ENCODE assay signal across 1 cellular context in genomic region chr4:82715731-82716617, GRCh38.
TF ChIP-seq lines count a peak whose summit lies in the region.

No MANE protein-coding gene starts in this region.

TF ChIP-seq in HepG2, 621 proteins besides CTCF, POLR2A, EP300 and RAD21 (continued from another document):
- peak; percentile 46; the same call in 1 of the 2 replicates for TF ChIP-seq ELF1 (CRISPR knock-in tag; IDR thresholded peaks at IDR 0.05)
- no peak for TF ChIP-seq EHMT2 (IDR thresholded peaks at IDR 0.05; ENCODE audit: borderline replicate concordance, low read depth, low read length)
- TF ChIP-seq ZFX (CRISPR knock-in tag; IDR thresholded peaks at IDR 0.05; ENCODE audit: low read depth), result no peak
- no peak for TF ChIP-seq ZNF652 (CRISPR knock-in tag; IDR thresholded peaks at IDR 0.05; ENCODE audit: borderline replicate concordance, low read depth)
- 0 out of 2 replicates have a peak, but pooled peaks have one; percentile 47 for TF ChIP-seq SRF (IDR thresholded peaks at IDR 0.05; ENCODE audit: low read depth, low read length)
- no peak for TF ChIP-seq ATF6 (CRISPR knock-in tag; conservative IDR thresholded peaks at IDR 0.05)
- peak; percentile 63 for TF ChIP-seq BCL6 (CRISPR knock-in tag; IDR thresholded peaks at IDR 0.05)
- TF ChIP-seq ELF3 (CRISPR knock-in tag; IDR thresholded peaks at IDR 0.05), result 0 out of 2 replicates have a peak, but pooled peaks have one; percentile 15
- no peak for TF ChIP-seq ATAD3A (CRISPR knock-in tag; IDR thresholded peaks at IDR 0.05)
- no peak for TF ChIP-seq ZNF770 (CRISPR knock-in tag; IDR thresholded peaks at IDR 0.05)
- 0 out of 2 replicates have a peak, but pooled peaks have one; percentile 24 for TF ChIP-seq SIX1 (CRISPR knock-in tag; IDR thresholded peaks at IDR 0.05; ENCODE audit: borderline replicate concordance)
- TF ChIP-seq ZNF362 (CRISPR knock-in tag; IDR thresholded peaks at IDR 0.05; ENCODE audit: borderline replicate concordance), result peak; percentile 14; the same call in 1 of the 2 replicates
